16 cellular contexts compared by ENCODE assay signal in the genomic region with DNA sequence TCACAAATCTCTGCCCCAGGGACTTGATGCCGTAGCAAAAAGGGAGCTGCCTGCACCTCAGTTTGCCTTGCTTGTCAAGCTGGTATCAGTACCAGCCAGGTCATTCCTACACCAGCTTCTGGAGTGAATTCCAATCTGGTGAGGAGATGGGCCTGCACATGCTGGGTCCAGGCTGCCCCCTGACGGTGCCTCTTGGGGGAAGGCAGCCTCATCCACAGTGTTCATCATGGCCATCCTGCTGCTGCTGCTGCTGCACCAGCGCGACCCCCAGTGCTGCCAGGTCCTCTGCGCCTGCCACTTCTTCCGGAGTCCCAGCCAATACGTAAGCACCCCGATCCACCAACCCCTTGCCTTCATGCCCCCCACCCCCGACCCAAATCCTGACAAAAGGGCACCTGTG. TPM values are rescaled to one million over a fixed set of nuclear protein-coding genes. Genes with fewer than 3 reads are reported as not detected.
DNase-seq lines count a peak whose midpoint lies in the region; ATAC-seq, FAIRE-seq and TF ChIP-seq lines count a peak whose summit lies in the region.
"Had no signal": no experiment of that assay in that cellular context is flagged by ENCODE, and none has a peak within 500 bp of the region (broad histone marks: within the 10 kb centered on the region; RNA-seq: fewer than 3 reads in every experiment).

No MANE protein-coding gene starts in this region.

- no peaks in the 10 kb centered on the region for H3K27me3 ChIP-seq in NT2/D1 (ENCODE audit: insufficient read depth, insufficient read length)

- no peak overlapping the region for H3K4me3 Mint-ChIP-seq in activated CD8-positive, alpha-beta T cell treated with anti-CD3 and anti-CD28 coated beads for 36 hours
- H3K4me3 Mint-ChIP-seq: activated T-cell treated with anti-CD3 and anti-CD28 coated beads, Interleukin-2, amount 50 U/mL, for 72 hours; naive thymus-derived CD8-positive, alpha-beta T cell had no signal

- H3K9me3 Mint-ChIP-seq in activated CD8-positive, alpha-beta T cell treated with anti-CD3 and anti-CD28 coated beads for 36 hours: no peaks in the 10 kb centered on the region
- H3K9me3 Mint-ChIP-seq: activated T-cell treated with anti-CD3 and anti-CD28 coated beads, Interleukin-2, amount 50 U/mL, for 72 hours; naive thymus-derived CD8-positive, alpha-beta T cell had no signal

- peaks cover 69% of the 10 kb centered on the region for H3K36me3 ChIP-seq in NT2/D1 (ENCODE audit: insufficient read depth, insufficient read length, low read length)

- no peak for ATAC-seq in activated CD8-positive, alpha-beta T cell treated with anti-CD3 and anti-CD28 coated beads for 36 hours
- ATAC-seq in HG03521 (IDR thresholded peaks at IDR 0.05; ENCODE audit: unreplicated experiment): no peak
- no peak for ATAC-seq in GM21447 (IDR thresholded peaks at IDR 0.05; ENCODE audit: unreplicated experiment)
- ATAC-seq: esophagus mucosa; naive thymus-derived CD8-positive, alpha-beta T cell had no signal

- FAIRE-seq in GM12891 (lab: Jason Lieb, UNC): no peak

- peaks cover 17% of the 10 kb centered on the region for H3K4me1 ChIP-seq in NT2/D1 (ENCODE audit: insufficient read depth, insufficient read length)
- H3K4me1 ChIP-seq: Caco-2 had no signal

- TF ChIP-seq POLR2A in GM12891 (IDR thresholded peaks at IDR 0.05; ENCODE audit: low read depth, low read length): no peak

- H3K4me3 ChIP-seq in NT2/D1 (ENCODE audit: insufficient read length, low read depth): no peak overlapping the region

- peaks cover 13% of the 10 kb centered on the region for H3K4me1 Mint-ChIP-seq in activated CD8-positive, alpha-beta T cell treated with anti-CD3 and anti-CD28 coated beads for 36 hours (ENCODE audit: low read depth)

- no peak overlapping the region for H3K27ac Mint-ChIP-seq in activated CD8-positive, alpha-beta T cell treated with anti-CD3 and anti-CD28 coated beads for 36 hours
- H3K27ac Mint-ChIP-seq: activated T-cell treated with anti-CD3 and anti-CD28 coated beads, Interleukin-2, amount 50 U/mL, for 72 hours; naive thymus-derived CD8-positive, alpha-beta T cell had no signal

- TF ChIP-seq CTCF in activated CD8-positive, alpha-beta T cell treated with anti-CD3 and anti-CD28 coated beads for 36 hours (IDR thresholded peaks at IDR 0.05): no peak

- CTCF ChIA-PET in activated CD8-positive, alpha-beta T cell treated with anti-CD3 and anti-CD28 coated beads for 36 hours (lab: Charles Lee): interaction anchor here (1.4 to 5.4 kb wide), 3 partner anchors 33 to 114 kb away, joined by 3 to 38 read pairs (median 5); partner anchors contain the start of genes LRRC59 and RSAD1

- intact Hi-C loops in activated CD8-positive, alpha-beta T cell treated with anti-CD3 and anti-CD28 coated beads for 36 hours (cut with micrococcal nuclease): no loop called here

- no peaks in the 10 kb centered on the region for H3K9me3 ChIP-seq in NT2/D1 (ENCODE audit: insufficient read depth, low read length)
- H3K9me3 ChIP-seq: Caco-2 had no signal

- DNase-seq in EH (ENCODE audit: low read depth) (peak; percentile 65), NT2/D1 (ENCODE audit: low read depth, low spot score) (no peak), dedifferentiated amniotic fluid mesenchymal stem cell (ENCODE audit: extremely low spot score) (peak; percentile 23), myocyte (ENCODE audit: low read depth) (peak; percentile 24), GM12891 (ENCODE audit: insufficient read length, low spot score) (no peak)
- DNase-seq in activated CD8-positive, alpha-beta T cell treated with anti-CD3 and anti-CD28 coated beads for 36 hours: no peak
- DNase-seq: activated CD4-positive, alpha-beta T cell treated with anti-CD3 and anti-CD28 coated beads for 1 hour; activated T-cell treated with anti-CD3 and anti-CD28 coated beads, Interleukin-2, amount 50 U/mL, for 72 hours; Caco-2; cerebellar nuclear complex; Karpas-422; naive thymus-derived CD8-positive, alpha-beta T cell; NCI-H2029 treated with DMSO at 0.1 percent for 48 hours had no signal

- POLR2A ChIA-PET in activated CD8-positive, alpha-beta T cell treated with anti-CD3 and anti-CD28 coated beads for 36 hours (lab: Charles Lee): interaction anchor here (0.5 to 8.1 kb wide), 5 partner anchors 8 to 32 kb away, joined by 3 to 69 read pairs (median 7); partner anchors contain the start of genes EME1, LRRC59, MRPL27 and XYLT2

- peak overlapping the region; percentile 39 for H3K9ac ChIP-seq in NT2/D1 (ENCODE audit: insufficient read length, low read depth)

- peaks cover 13% of the 10 kb centered on the region for H3K36me3 Mint-ChIP-seq in activated CD8-positive, alpha-beta T cell treated with anti-CD3 and anti-CD28 coated beads for 36 hours (ENCODE audit: low read depth)

- H3K27me3 Mint-ChIP-seq in activated CD8-positive, alpha-beta T cell treated with anti-CD3 and anti-CD28 coated beads for 36 hours: no peaks in the 10 kb centered on the region
- H3K27me3 Mint-ChIP-seq: naive thymus-derived CD8-positive, alpha-beta T cell had no signal

TF ChIP-seq in GM12891, 5 proteins besides CTCF, POLR2A, EP300 and RAD21:
- TF ChIP-seq SPI1 (IDR thresholded peaks at IDR 0.05; ENCODE audit: low read depth, low read length) (no peak), PAX5 (IDR thresholded peaks at IDR 0.05; ENCODE audit: insufficient read depth, low read length, severe bottlenecking) (no peak), TAF1 (IDR thresholded peaks at IDR 0.05; ENCODE audit: low read depth, low read length) (no peak), POLR2AphosphoS5 (IDR thresholded peaks at IDR 0.05; ENCODE audit: low read depth, low read length) (no peak), POU2F2 (IDR thresholded peaks at IDR 0.05; ENCODE audit: low read depth, low read length) (no peak)

RNA-seq across cellular contexts. Expression of gene MRPL27, which starts 8.3 kb away (rescaled TPM):
- 51.6 and 63.9 TPM in 2 replicates for total RNA-seq in myocyte
- polyA plus RNA-seq in myocyte (2012): 82.0 TPM
- 77.1 TPM for polyA plus RNA-seq in GM12891 (2012; ENCODE audit: low read depth, missing spikeins)
- total RNA-seq in activated CD8-positive, alpha-beta T cell treated with anti-CD3 and anti-CD28 coated beads for 36 hours: 10 to 100 TPM; 54.6 to 55.8 TPM

RNA-seq across cellular contexts. Expression of gene EME1, which starts 8.3 kb away (rescaled TPM):
- total RNA-seq in myocyte: 0.62 and 0.68 TPM in 2 replicates
- polyA plus RNA-seq in myocyte (2012): 0.88 TPM
- 17.9 TPM for polyA plus RNA-seq in GM12891 (2012; ENCODE audit: low read depth, missing spikeins)
- total RNA-seq in activated CD8-positive, alpha-beta T cell treated with anti-CD3 and anti-CD28 coated beads for 36 hours: 10 to 100 TPM; 48.0 to 48.6 TPM

RNA-seq across cellular contexts. Expression of gene XYLT2, which starts 18.8 kb away (rescaled TPM):
- total RNA-seq in myocyte: 21.4 and 26.0 TPM in 2 replicates
- polyA plus RNA-seq in myocyte (2012): 27.3 TPM
- polyA plus RNA-seq in GM12891 (2012; ENCODE audit: low read depth, missing spikeins): 7.1 TPM
- 10 to 100 TPM; 24.4 to 25.3 TPM for total RNA-seq in activated CD8-positive, alpha-beta T cell treated with anti-CD3 and anti-CD28 coated beads for 36 hours

RNA-seq across cellular contexts. Expression of gene LRRC59, which starts 32.6 kb away (rescaled TPM):
- total RNA-seq in myocyte: 64.2 and 94.5 TPM in 2 replicates
- 98.7 TPM for polyA plus RNA-seq in myocyte (2012)
- 37.7 TPM for polyA plus RNA-seq in GM12891 (2012; ENCODE audit: low read depth, missing spikeins)
- 10 to 100 TPM; 70.6 to 71.0 TPM for total RNA-seq in activated CD8-positive, alpha-beta T cell treated with anti-CD3 and anti-CD28 coated beads for 36 hours

Comparison
In these comparisons a context has a peak if more than half of its experiments do, and no peak if none do; other contexts are left out.
1. DNase-seq: peak in EH (single experiment), dedifferentiated amniotic fluid mesenchymal stem cell (single experiment) and myocyte (single experiment); none in NT2/D1 (single experiment), GM12891 (single experiment) and activated CD8-positive, alpha-beta T cell treated with anti-CD3 and anti-CD28 coated beads for 36 hours (single experiment).
2. RNA of gene EME1, which starts 8.3 kb away (total RNA-seq): 48.0 to 48.6 TPM in activated CD8-positive, alpha-beta T cell treated with anti-CD3 and anti-CD28 coated beads for 36 hours; 0.62 to 0.68 TPM in myocyte; every median in the first group is over 10 times any median in the second.